21 cellular contexts compared by ENCODE assay signal in the genomic region with DNA sequence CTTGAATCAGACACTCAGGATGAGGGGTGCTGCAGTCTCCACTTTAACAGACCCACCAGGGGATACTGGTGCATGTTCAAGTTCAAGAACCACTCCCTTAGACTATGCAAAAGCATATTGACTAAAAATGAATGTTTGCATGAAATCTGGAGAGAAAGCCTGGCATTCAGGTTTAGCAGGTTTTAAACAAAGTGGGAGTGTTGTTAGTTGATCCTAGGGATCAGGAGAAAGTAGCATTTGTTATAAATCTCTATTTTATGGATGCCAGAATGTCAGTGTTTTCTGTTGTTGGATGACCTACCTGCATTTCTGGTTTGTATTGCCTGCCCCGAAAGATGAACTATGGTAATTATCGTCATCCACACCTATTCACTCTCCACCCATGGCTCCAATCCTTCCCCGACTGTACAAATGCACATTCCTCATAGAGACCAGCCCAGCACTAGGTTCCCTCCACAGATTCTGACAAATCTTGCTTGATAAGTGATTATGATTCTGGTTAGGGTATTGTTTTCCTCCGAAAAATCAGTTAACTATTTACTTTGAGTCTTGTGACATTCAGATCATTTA. TPM values are rescaled to one million over a fixed set of nuclear protein-coding genes. Genes with fewer than 3 reads are reported as not detected.
A peak's percentile ranks its signal among the peaks of the same experiment; 100 is the strongest.
DNase-seq lines count a peak whose midpoint lies in the region; ATAC-seq lines count a peak whose summit lies in the region.
"Had no signal": no experiment of that assay in that cellular context is flagged by ENCODE, and none has a peak within 500 bp of the region (broad histone marks: within the 10 kb centered on the region; RNA-seq: fewer than 3 reads in every experiment).

No MANE protein-coding gene starts in this region.

- 50 to 64% methylated on average over 4 of the region's 4 CpGs for WGBS in esophagus, 2 donors

- H3K27me3 ChIP-seq in esophagus (ENCODE audit: control insufficient read depth in 1 of 2, insufficient read depth in 2 of 2, low read length in 2 of 2) = no peaks in the 10 kb centered on the region
- H3K27me3 ChIP-seq: SJSA1 had no signal

- H3K4me3 ChIP-seq in esophagus (ENCODE audit: low read depth in 1 of 2, low read length in 2 of 2) = no peak overlapping the region
- H3K4me3 ChIP-seq: SJSA1 had no signal

- no peak for ATAC-seq in HG03442 (IDR thresholded peaks at IDR 0.05; ENCODE audit: unreplicated experiment)
- no peak for ATAC-seq in HG03354 (IDR thresholded peaks at IDR 0.05; ENCODE audit: poor library complexity, severe bottlenecking, unreplicated experiment)
- ATAC-seq: HCT116, Right ventricle myocardium inferior had no signal

- H3K27ac ChIP-seq in esophagus (ENCODE audit: low read depth in 2 of 2, low read length in 1 of 2) = peak overlapping the region; percentile 21 to 76
- H3K27ac ChIP-seq: SJSA1 had no signal

- H3K9me3 ChIP-seq in esophagus (ENCODE audit: control insufficient read depth in 2 of 2, insufficient read depth in 1 of 2, low read depth in 1 of 2, low read length in 1 of 2) = no peaks in the 10 kb centered on the region
- H3K9me3 ChIP-seq: SJSA1 had no signal

- H3K4me1 ChIP-seq in esophagus (ENCODE audit: control insufficient read depth in 2 of 2, insufficient read depth in 2 of 2, low read length in 1 of 2) = peaks cover 0 to 4% of the 10 kb centered on the region in 2 donors
- H3K4me1 ChIP-seq: SJSA1 had no signal

- DNase-seq in NCI-H526 (lab: John Stamatoyannopoulos, UW) (peak; percentile 84 to 91), left kidney (ENCODE audit: low read depth, low spot score) (peak; percentile 43), NCI-H1694 (lab: John Stamatoyannopoulos, UW) (no peak)
- no peak for DNase-seq in stimulated activated CD4-positive, alpha-beta T cell treated with anti-CD3 and anti-CD28 coated beads, Interleukin-1b, Interleukin-23, amount 100 ng/mL, for 48 hours
- DNase-seq: CD4-positive, CD25-positive, alpha-beta regulatory T cell; DMS 273 treated with DMSO at 0.1 percent for 48 hours; GOT3; MV-4-11; NCI-H1694 treated with DMSO at 0.1 percent for 48 hours; NCI-H2081 treated with DMSO at 0.1 percent for 48 hours; NCI-H446 treated with DMSO at 0.1 percent for 48 hours; OCI-M1; T-helper 1 cell had no signal

- H3K36me3 ChIP-seq in esophagus (ENCODE audit: control insufficient read depth in 2 of 2, insufficient read depth in 2 of 2, low read length in 1 of 2) = no peaks in the 10 kb centered on the region
- H3K36me3 ChIP-seq: SJSA1 had no signal

RNA-seq across cellular contexts. Expression of a gene that starts 17.2 kb away (rescaled TPM):
- under 1 TPM in 1 of 2 donors, not detected in 1; 0.06 TPM for polyA plus RNA-seq in esophagus
- polyA plus RNA-seq: BJ; CD4-positive, CD25-positive, alpha-beta regulatory T cell; IgD-negative memory B cell had no signal

Comparison
In these comparisons a context has a peak if more than half of its experiments do, and no peak if none do; other contexts are left out.
1. DNase-seq: peak in NCI-H526 (2 of 2) and left kidney (single experiment); none in stimulated activated CD4-positive, alpha-beta T cell treated with anti-CD3 and anti-CD28 coated beads, Interleukin-1b, Interleukin-23, amount 100 ng/mL, for 48 hours (single experiment) and NCI-H1694 (single experiment).